Comparison of ENCODE assay signal across 1 cellular context in genomic region chr9:5388026-5388806, GRCh38.
TF ChIP-seq lines count a peak whose summit lies in the region.

No MANE protein-coding gene starts in this region.

TF ChIP-seq in GM23338, 12 proteins besides CTCF, POLR2A, EP300 and RAD21:
- TF ChIP-seq, protein P1, sequence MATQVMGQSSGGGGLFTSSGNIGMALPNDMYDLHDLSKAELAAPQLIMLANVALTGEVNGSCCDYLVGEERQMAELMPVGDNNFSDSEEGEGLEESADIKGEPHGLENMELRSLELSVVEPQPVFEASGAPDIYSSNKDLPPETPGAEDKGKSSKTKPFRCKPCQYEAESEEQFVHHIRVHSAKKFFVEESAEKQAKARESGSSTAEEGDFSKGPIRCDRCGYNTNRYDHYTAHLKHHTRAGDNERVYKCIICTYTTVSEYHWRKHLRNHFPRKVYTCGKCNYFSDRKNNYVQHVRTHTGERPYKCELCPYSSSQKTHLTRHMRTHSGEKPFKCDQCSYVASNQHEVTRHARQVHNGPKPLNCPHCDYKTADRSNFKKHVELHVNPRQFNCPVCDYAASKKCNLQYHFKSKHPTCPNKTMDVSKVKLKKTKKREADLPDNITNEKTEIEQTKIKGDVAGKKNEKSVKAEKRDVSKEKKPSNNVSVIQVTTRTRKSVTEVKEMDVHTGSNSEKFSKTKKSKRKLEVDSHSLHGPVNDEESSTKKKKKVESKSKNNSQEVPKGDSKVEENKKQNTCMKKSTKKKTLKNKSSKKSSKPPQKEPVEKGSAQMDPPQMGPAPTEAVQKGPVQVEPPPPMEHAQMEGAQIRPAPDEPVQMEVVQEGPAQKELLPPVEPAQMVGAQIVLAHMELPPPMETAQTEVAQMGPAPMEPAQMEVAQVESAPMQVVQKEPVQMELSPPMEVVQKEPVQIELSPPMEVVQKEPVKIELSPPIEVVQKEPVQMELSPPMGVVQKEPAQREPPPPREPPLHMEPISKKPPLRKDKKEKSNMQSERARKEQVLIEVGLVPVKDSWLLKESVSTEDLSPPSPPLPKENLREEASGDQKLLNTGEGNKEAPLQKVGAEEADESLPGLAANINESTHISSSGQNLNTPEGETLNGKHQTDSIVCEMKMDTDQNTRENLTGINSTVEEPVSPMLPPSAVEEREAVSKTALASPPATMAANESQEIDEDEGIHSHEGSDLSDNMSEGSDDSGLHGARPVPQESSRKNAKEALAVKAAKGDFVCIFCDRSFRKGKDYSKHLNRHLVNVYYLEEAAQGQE (IDR thresholded peaks at IDR 0.05; ENCODE audit: unreplicated experiment), result no peak
- no peak for TF ChIP-seq ZNF114 (CRISPR knock-in tag; IDR thresholded peaks at IDR 0.05)
- TF ChIP-seq POLR2AphosphoS5 (IDR thresholded peaks at IDR 0.05; ENCODE audit: low read depth), result no peak
- TF ChIP-seq, protein P2, sequence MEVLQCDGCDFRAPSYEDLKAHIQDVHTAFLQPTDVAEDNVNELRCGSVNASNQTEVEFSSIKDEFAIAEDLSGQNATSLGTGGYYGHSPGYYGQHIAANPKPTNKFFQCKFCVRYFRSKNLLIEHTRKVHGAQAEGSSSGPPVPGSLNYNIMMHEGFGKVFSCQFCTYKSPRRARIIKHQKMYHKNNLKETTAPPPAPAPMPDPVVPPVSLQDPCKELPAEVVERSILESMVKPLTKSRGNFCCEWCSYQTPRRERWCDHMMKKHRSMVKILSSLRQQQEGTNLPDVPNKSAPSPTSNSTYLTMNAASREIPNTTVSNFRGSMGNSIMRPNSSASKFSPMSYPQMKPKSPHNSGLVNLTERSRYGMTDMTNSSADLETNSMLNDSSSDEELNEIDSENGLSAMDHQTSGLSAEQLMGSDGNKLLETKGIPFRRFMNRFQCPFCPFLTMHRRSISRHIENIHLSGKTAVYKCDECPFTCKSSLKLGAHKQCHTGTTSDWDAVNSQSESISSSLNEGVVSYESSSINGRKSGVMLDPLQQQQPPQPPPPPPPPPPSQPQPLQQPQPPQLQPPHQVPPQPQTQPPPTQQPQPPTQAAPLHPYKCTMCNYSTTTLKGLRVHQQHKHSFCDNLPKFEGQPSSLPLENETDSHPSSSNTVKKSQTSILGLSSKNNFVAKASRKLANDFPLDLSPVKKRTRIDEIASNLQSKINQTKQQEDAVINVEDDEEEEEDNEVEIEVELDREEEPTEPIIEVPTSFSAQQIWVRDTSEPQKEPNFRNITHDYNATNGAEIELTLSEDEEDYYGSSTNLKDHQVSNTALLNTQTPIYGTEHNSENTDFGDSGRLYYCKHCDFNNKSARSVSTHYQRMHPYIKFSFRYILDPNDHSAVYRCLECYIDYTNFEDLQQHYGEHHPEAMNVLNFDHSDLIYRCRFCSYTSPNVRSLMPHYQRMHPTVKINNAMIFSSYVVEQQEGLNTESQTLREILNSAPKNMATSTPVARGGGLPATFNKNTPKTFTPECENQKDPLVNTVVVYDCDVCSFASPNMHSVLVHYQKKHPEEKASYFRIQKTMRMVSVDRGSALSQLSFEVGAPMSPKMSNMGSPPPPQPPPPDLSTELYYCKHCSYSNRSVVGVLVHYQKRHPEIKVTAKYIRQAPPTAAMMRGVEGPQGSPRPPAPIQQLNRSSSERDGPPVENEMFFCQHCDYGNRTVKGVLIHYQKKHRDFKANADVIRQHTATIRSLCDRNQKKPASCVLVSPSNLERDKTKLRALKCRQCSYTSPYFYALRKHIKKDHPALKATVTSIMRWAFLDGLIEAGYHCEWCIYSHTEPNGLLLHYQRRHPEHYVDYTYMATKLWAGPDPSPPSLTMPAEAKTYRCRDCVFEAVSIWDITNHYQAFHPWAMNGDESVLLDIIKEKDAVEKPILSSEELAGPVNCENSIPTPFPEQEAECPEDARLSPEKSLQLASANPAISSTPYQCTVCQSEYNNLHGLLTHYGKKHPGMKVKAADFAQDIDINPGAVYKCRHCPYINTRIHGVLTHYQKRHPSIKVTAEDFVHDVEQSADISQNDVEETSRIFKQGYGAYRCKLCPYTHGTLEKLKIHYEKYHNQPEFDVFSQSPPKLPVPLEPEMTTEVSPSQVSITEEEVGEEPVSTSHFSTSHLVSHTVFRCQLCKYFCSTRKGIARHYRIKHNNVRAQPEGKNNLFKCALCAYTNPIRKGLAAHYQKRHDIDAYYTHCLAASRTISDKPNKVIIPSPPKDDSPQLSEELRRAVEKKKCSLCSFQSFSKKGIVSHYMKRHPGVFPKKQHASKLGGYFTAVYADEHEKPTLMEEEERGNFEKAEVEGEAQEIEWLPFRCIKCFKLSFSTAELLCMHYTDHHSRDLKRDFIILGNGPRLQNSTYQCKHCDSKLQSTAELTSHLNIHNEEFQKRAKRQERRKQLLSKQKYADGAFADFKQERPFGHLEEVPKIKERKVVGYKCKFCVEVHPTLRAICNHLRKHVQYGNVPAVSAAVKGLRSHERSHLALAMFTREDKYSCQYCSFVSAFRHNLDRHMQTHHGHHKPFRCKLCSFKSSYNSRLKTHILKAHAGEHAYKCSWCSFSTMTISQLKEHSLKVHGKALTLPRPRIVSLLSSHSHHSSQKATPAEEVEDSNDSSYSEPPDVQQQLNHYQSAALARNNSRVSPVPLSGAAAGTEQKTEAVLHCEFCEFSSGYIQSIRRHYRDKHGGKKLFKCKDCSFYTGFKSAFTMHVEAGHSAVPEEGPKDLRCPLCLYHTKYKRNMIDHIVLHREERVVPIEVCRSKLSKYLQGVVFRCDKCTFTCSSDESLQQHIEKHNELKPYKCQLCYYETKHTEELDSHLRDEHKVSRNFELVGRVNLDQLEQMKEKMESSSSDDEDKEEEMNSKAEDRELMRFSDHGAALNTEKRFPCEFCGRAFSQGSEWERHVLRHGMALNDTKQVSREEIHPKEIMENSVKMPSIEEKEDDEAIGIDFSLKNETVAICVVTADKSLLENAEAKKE (CRISPR knock-in tag; IDR thresholded peaks at IDR 0.05), result no peak
- TF ChIP-seq CREB1 (CRISPR knock-in tag; IDR thresholded peaks at IDR 0.05; ENCODE audit: low read depth), result no peak
- TF ChIP-seq NANOG (IDR thresholded peaks at IDR 0.05; ENCODE audit: borderline replicate concordance), result no peak
- TF ChIP-seq, protein P3, sequence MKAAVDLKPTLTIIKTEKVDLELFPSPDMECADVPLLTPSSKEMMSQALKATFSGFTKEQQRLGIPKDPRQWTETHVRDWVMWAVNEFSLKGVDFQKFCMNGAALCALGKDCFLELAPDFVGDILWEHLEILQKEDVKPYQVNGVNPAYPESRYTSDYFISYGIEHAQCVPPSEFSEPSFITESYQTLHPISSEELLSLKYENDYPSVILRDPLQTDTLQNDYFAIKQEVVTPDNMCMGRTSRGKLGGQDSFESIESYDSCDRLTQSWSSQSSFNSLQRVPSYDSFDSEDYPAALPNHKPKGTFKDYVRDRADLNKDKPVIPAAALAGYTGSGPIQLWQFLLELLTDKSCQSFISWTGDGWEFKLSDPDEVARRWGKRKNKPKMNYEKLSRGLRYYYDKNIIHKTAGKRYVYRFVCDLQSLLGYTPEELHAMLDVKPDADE (IDR thresholded peaks at IDR 0.05), result no peak
- no peak for TF ChIP-seq JUNB (IDR thresholded peaks at IDR 0.05; ENCODE audit: unreplicated experiment)
- TF ChIP-seq STAT1 (IDR thresholded peaks at IDR 0.05; ENCODE audit: unreplicated experiment), result no peak
- no peak for TF ChIP-seq ZNF331 (CRISPR knock-in tag; IDR thresholded peaks at IDR 0.05; ENCODE audit: low read depth)
- no peak for TF ChIP-seq EZH2phosphoT487 (IDR thresholded peaks at IDR 0.05; ENCODE audit: unreplicated experiment)
- no peak for TF ChIP-seq EZH2 (IDR thresholded peaks at IDR 0.05; ENCODE audit: low read depth, unreplicated experiment)
